29 cellular contexts compared by ENCODE assay signal in the genomic region with DNA sequence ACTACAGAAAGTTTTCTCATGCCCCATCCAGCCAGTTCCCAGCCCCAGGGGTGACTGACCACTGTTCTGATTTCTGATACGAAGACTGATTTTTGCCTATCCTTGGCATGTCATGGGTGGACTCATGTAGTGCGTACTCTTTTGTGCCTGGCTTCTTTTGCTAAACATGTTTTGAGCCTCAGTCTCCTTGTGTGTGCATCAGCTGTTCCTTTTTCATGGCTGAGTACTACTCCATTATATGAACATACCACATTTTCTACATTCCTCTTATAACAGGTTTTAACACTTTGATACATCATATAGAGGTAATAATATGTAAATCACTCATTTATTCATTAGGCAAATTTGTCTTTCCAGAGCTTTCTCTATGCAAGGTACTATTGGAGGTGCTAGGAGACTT.
"Had no signal": no experiment of that assay in that cellular context is flagged by ENCODE, and none has a peak within 500 bp of the region (broad histone marks: within the 10 kb centered on the region; RNA-seq: fewer than 3 reads in every experiment).

No MANE protein-coding gene starts in this region.

- H3K4me3 ChIP-seq: colonic mucosa, coronary artery, dorsolateral prefrontal cortex, esophagus muscularis mucosa, esophagus squamous epithelium, gastrocnemius medialis, gastroesophageal sphincter, heart left ventricle, heart right ventricle, hepatocyte had no signal

- H3K4me1 ChIP-seq: colonic mucosa, esophagus muscularis mucosa, esophagus squamous epithelium, foreskin keratinocyte, gastrocnemius medialis, gastroesophageal sphincter, heart left ventricle, heart right ventricle had no signal

- FAIRE-seq: colon, endometrium, endothelial cell of umbilical vein, frontal cortex had no signal

- H3K36me3 ChIP-seq: colonic mucosa, esophagus muscularis mucosa, esophagus squamous epithelium, gastrocnemius medialis, gastroesophageal sphincter, heart left ventricle, heart right ventricle had no signal

- H3K79me2 ChIP-seq: hepatocyte had no signal

- ATAC-seq: effector memory CD8-positive, alpha-beta T cell; esophagus mucosa; foreskin keratinocyte; gastrocnemius medialis; gastroesophageal sphincter; heart left ventricle; heart right ventricle had no signal

- H2AFZ ChIP-seq: hepatocyte had no signal

- H3K27ac ChIP-seq: colonic mucosa, coronary artery, dorsolateral prefrontal cortex, epithelial cell of prostate, esophagus muscularis mucosa, esophagus squamous epithelium, foreskin keratinocyte, gastrocnemius medialis, gastroesophageal sphincter, heart left ventricle, heart right ventricle, hepatocyte had no signal

- DNase-seq: colonic mucosa; cortex of kidney; dermis blood vessel endothelial cell; dorsolateral prefrontal cortex; effector CD4-positive, alpha-beta T cell; effector CD8-positive, alpha-beta T cell; effector memory CD4-positive, alpha-beta T cell; effector memory CD8-positive, alpha-beta T cell; endodermal cell; erythroblast; esophagus squamous epithelium; foreskin fibroblast; foreskin keratinocyte; foreskin melanocyte; gastrocnemius medialis; glutamatergic neuron; head of caudate nucleus; heart left ventricle; heart right ventricle had no signal

- H3K27me3 ChIP-seq: colonic mucosa, esophagus muscularis mucosa, esophagus squamous epithelium, gastrocnemius medialis, gastroesophageal sphincter, hepatocyte had no signal

- H3K4me2 ChIP-seq: hepatocyte had no signal

- H3K9me3 ChIP-seq: colonic mucosa, esophagus muscularis mucosa, gastrocnemius medialis, gastroesophageal sphincter had no signal
